ENCODE assay signal across 2 cellular contexts in the genomic region with DNA sequence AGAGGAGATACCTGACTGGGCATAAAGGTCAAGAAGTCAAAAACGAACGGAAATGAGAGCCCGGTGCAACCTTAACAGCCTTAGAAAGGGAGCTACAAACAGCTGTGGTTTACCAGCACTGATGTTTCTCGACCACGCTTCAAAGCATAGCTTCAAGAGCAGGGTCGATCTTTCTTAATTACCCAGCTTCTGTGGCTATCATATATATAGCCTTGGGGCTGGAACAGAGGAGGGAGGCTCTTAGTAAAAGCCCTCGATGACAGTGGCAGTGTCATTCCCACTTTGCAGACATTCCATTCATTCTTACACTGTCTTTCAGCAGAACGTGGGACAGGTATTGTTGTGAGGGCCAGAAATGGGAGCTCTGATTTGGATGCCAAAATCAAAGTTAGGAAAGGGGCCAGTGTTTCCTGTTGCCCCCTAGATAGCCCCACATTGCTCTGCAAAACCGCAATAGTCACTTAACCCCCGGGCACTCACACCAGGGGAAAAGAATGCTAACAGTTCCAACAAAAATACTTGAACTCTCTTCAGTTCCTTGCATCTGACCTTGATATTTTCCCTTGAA.
TF ChIP-seq lines count a peak whose summit lies in the region.

No MANE protein-coding gene starts in this region.

TF ChIP-seq in IMR-90, 13 proteins besides CTCF, POLR2A, EP300 and RAD21:
- TF ChIP-seq MAFK (IDR thresholded peaks at IDR 0.05; ENCODE audit: low read depth, low read length), result no peak
- TF ChIP-seq BHLHE40 (IDR thresholded peaks at IDR 0.05; ENCODE audit: low read depth, low read length), result no peak
- no peak for TF ChIP-seq RCOR1 (IDR thresholded peaks at IDR 0.05; ENCODE audit: insufficient replicate concordance, low read length)
- TF ChIP-seq CEBPB (IDR thresholded peaks at IDR 0.05; ENCODE audit: low read depth, low read length), result no peak
- TF ChIP-seq MXI1 (IDR thresholded peaks at IDR 0.05; ENCODE audit: borderline replicate concordance, low read depth, low read length), result no peak
- no peak for TF ChIP-seq MAZ (IDR thresholded peaks at IDR 0.05; ENCODE audit: borderline replicate concordance, low read depth, low read length)
- no peak for TF ChIP-seq CHD1 (IDR thresholded peaks at IDR 0.05; ENCODE audit: low read depth, low read length)
- TF ChIP-seq, protein P1, sequence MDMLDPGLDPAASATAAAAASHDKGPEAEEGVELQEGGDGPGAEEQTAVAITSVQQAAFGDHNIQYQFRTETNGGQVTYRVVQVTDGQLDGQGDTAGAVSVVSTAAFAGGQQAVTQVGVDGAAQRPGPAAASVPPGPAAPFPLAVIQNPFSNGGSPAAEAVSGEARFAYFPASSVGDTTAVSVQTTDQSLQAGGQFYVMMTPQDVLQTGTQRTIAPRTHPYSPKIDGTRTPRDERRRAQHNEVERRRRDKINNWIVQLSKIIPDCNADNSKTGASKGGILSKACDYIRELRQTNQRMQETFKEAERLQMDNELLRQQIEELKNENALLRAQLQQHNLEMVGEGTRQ (IDR thresholded peaks at IDR 0.05; ENCODE audit: low read depth, low read length), result no peak
- no peak for TF ChIP-seq NFE2L2 (IDR thresholded peaks at IDR 0.05; ENCODE audit: low read depth, low read length)

TF ChIP-seq in H1, 55 proteins besides CTCF, POLR2A, EP300 and RAD21:
- TF ChIP-seq NANOG (IDR thresholded peaks at IDR 0.05; ENCODE audit: insufficient read depth, low read depth, low read length, poor library complexity, severe bottlenecking) (no peak), SP2 (IDR thresholded peaks at IDR 0.05; ENCODE audit: low read length) (no peak), KDM4A (IDR thresholded peaks at IDR 0.05; ENCODE audit: low read depth, low read length, severe bottlenecking) (no peak), BRCA1 (IDR thresholded peaks at IDR 0.05; ENCODE audit: low read depth, low read length) (no peak), POU5F1 (IDR thresholded peaks at IDR 0.05; ENCODE audit: low read depth, low read length) (no peak), RBBP5 (IDR thresholded peaks at IDR 0.05; ENCODE audit: borderline replicate concordance, low read depth, low read length) (no peak), SIN3A (conservative IDR thresholded peaks at IDR 0.05 in 1 of 2, IDR thresholded peaks at IDR 0.05 in 1 of 2; ENCODE audit: low read depth in 1 of 2, low read length in 2 of 2) (no peak), MAFK (IDR thresholded peaks at IDR 0.05; ENCODE audit: low read depth, low read length) (no peak), CHD1 (IDR thresholded peaks at IDR 0.05; ENCODE audit: low read depth, low read length) (no peak), SRF (IDR thresholded peaks at IDR 0.05; ENCODE audit: low read depth, low read length) (no peak), RNF2 (IDR thresholded peaks at IDR 0.05; ENCODE audit: borderline replicate concordance, low read depth, low read length, missing control alignments, poor library complexity, severe bottlenecking) (no peak), SIX5 (IDR thresholded peaks at IDR 0.05; ENCODE audit: low read depth, low read length) (no peak), HDAC6 (IDR thresholded peaks at IDR 0.05; ENCODE audit: low read depth, low read length) (no peak), TCF12 (IDR thresholded peaks at IDR 0.05; ENCODE audit: low read depth, low read length) (no peak), FOSL1 (IDR thresholded peaks at IDR 0.05; ENCODE audit: insufficient read depth, low read depth, low read length) (no peak)
- TF ChIP-seq, protein P2, sequence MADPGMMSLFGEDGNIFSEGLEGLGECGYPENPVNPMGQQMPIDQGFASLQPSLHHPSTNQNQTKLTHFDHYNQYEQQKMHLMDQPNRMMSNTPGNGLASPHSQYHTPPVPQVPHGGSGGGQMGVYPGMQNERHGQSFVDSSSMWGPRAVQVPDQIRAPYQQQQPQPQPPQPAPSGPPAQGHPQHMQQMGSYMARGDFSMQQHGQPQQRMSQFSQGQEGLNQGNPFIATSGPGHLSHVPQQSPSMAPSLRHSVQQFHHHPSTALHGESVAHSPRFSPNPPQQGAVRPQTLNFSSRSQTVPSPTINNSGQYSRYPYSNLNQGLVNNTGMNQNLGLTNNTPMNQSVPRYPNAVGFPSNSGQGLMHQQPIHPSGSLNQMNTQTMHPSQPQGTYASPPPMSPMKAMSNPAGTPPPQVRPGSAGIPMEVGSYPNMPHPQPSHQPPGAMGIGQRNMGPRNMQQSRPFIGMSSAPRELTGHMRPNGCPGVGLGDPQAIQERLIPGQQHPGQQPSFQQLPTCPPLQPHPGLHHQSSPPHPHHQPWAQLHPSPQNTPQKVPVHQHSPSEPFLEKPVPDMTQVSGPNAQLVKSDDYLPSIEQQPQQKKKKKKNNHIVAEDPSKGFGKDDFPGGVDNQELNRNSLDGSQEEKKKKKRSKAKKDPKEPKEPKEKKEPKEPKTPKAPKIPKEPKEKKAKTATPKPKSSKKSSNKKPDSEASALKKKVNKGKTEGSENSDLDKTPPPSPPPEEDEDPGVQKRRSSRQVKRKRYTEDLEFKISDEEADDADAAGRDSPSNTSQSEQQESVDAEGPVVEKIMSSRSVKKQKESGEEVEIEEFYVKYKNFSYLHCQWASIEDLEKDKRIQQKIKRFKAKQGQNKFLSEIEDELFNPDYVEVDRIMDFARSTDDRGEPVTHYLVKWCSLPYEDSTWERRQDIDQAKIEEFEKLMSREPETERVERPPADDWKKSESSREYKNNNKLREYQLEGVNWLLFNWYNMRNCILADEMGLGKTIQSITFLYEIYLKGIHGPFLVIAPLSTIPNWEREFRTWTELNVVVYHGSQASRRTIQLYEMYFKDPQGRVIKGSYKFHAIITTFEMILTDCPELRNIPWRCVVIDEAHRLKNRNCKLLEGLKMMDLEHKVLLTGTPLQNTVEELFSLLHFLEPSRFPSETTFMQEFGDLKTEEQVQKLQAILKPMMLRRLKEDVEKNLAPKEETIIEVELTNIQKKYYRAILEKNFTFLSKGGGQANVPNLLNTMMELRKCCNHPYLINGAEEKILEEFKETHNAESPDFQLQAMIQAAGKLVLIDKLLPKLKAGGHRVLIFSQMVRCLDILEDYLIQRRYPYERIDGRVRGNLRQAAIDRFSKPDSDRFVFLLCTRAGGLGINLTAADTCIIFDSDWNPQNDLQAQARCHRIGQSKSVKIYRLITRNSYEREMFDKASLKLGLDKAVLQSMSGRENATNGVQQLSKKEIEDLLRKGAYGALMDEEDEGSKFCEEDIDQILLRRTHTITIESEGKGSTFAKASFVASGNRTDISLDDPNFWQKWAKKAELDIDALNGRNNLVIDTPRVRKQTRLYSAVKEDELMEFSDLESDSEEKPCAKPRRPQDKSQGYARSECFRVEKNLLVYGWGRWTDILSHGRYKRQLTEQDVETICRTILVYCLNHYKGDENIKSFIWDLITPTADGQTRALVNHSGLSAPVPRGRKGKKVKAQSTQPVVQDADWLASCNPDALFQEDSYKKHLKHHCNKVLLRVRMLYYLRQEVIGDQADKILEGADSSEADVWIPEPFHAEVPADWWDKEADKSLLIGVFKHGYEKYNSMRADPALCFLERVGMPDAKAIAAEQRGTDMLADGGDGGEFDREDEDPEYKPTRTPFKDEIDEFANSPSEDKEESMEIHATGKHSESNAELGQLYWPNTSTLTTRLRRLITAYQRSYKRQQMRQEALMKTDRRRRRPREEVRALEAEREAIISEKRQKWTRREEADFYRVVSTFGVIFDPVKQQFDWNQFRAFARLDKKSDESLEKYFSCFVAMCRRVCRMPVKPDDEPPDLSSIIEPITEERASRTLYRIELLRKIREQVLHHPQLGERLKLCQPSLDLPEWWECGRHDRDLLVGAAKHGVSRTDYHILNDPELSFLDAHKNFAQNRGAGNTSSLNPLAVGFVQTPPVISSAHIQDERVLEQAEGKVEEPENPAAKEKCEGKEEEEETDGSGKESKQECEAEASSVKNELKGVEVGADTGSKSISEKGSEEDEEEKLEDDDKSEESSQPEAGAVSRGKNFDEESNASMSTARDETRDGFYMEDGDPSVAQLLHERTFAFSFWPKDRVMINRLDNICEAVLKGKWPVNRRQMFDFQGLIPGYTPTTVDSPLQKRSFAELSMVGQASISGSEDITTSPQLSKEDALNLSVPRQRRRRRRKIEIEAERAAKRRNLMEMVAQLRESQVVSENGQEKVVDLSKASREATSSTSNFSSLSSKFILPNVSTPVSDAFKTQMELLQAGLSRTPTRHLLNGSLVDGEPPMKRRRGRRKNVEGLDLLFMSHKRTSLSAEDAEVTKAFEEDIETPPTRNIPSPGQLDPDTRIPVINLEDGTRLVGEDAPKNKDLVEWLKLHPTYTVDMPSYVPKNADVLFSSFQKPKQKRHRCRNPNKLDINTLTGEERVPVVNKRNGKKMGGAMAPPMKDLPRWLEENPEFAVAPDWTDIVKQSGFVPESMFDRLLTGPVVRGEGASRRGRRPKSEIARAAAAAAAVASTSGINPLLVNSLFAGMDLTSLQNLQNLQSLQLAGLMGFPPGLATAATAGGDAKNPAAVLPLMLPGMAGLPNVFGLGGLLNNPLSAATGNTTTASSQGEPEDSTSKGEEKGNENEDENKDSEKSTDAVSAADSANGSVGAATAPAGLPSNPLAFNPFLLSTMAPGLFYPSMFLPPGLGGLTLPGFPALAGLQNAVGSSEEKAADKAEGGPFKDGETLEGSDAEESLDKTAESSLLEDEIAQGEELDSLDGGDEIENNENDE (IDR thresholded peaks at IDR 0.05; ENCODE audit: insufficient replicate concordance, low read length), result no peak
- TF ChIP-seq, protein P3, sequence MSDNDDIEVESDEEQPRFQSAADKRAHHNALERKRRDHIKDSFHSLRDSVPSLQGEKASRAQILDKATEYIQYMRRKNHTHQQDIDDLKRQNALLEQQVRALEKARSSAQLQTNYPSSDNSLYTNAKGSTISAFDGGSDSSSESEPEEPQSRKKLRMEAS (IDR thresholded peaks at IDR 0.05), result no peak
TF ChIP-seq in H1: peak in this region for 0.
